Comparison of ENCODE assay signal across 34 cellular contexts in the genomic region with DNA sequence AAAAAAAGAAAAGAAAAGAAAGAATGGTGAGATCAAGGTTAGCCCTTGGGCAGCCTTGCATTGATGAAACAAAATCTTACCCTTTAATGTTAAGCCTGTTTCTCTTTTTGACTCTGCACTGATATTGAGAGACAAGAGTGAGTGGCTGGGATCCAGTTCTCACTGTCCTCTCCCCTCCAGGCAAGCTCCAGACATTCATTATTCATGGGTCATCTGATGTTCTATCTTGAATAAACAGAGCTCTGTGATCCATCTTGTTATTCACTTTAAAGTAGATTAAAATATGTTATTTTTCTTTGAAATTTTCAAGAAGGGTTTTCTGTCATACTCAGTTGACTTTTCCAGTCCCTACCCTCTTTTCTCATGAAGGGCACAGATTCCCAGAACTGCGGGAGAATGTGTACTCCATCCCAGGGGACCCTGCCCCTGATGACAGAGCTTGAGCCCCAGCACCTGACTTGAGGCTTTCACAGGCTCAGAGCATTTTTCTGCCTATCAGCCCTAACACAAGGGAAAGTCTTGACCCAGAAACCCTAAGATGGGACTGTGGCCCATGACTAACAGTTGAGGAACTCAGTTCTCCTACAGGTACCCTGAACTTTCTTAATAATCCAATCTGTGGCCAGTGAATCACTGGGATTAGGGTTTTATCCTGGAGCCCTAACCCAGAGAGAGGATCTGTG. TPM values are rescaled to one million over a fixed set of nuclear protein-coding genes. Genes with fewer than 3 reads are reported as not detected.
DNase-seq lines count a peak whose midpoint lies in the region; ATAC-seq, FAIRE-seq and TF ChIP-seq lines count a peak whose summit lies in the region.
"Had no signal": no experiment of that assay in that cellular context is flagged by ENCODE, and none has a peak within 500 bp of the region (broad histone marks: within the 10 kb centered on the region; RNA-seq: fewer than 3 reads in every experiment).

No MANE protein-coding gene starts in this region.

- intact Hi-C loops in MCF 10A (cut with micrococcal nuclease) (no loop called here), breast epithelium (cut with DNase I; ENCODE audit: low total_unique reads) (no loop called here), pancreas (cut with DNase I) (no loop called here)

- no TSS peak for BruUV-seq in MCF 10A (replicated peaks; lab: Mats Ljungman, UMichigan)

- no peaks in the 10 kb centered on the region for H3K36me3 Mint-ChIP-seq in MCF 10A (ENCODE audit: insufficient read depth, unreplicated experiment)
- H3K36me3 Mint-ChIP-seq: activated naive CD4-positive, alpha-beta T cell treated with anti-CD3 and anti-CD28 coated beads, Interleukin-2, amount 50 U/mL, for 72 hours had no signal

- H3K9me3 Mint-ChIP-seq in MCF 10A (ENCODE audit: unreplicated experiment): no peaks in the 10 kb centered on the region
- H3K9me3 Mint-ChIP-seq: activated B cell treated with CpG ODN at 0.5 μM for 24 hours; activated naive CD4-positive, alpha-beta T cell treated with anti-CD3 and anti-CD28 coated beads, Interleukin-2, amount 50 U/mL, for 72 hours; activated T-helper 2 cell treated with anti-CD3 and anti-CD28 coated beads, Interferon-gamma antibody, Interleukin-2, Interleukin-4, amounts not matched to agents 10 μg/mL and 5 μg/mL and 100 μg/mL, durations not matched to agents 14 hours and 24 hours and 36 hours; CD4-positive, alpha-beta T cell; effector memory CD8-positive, alpha-beta T cell; H9 had no signal

- FAIRE-seq in pancreas (lab: Jason Lieb, UNC): no peak
- FAIRE-seq: frontal cortex had no signal

- no peaks in the 10 kb centered on the region for H3K27me3 ChIP-seq in breast epithelium
- H3K27me3 ChIP-seq in RWPE2 (ENCODE audit: insufficient read depth, poor library complexity, severe bottlenecking): no peaks in the 10 kb centered on the region
- no peaks in the 10 kb centered on the region for H3K27me3 ChIP-seq in upper lobe of left lung
- no peaks in the 10 kb centered on the region for H3K27me3 ChIP-seq in pancreas
- H3K27me3 ChIP-seq: esophagus muscularis mucosa, sigmoid colon, testis, vagina had no signal

- no peak overlapping the region for H3K4me3 ChIP-seq in breast epithelium
- H3K4me3 ChIP-seq in RWPE2 (ENCODE audit: severe bottlenecking): no peak overlapping the region
- no peak overlapping the region for H3K4me3 ChIP-seq in upper lobe of left lung
- H3K4me3 ChIP-seq in pancreas: no peak overlapping the region
- H3K4me3 ChIP-seq: coronary artery, esophagus muscularis mucosa, sigmoid colon, SJCRH30, testis, vagina had no signal

- ATAC-seq in RWPE2 (ENCODE audit: low read depth) (peak; percentile 68), upper lobe of left lung (ENCODE audit: low FRiP score in 2 of 2) (no peak), pancreas (no peak), GM21390 (IDR thresholded peaks at IDR 0.05; ENCODE audit: unreplicated experiment) (no peak)
- ATAC-seq: activated naive CD4-positive, alpha-beta T cell treated with anti-CD3 and anti-CD28 coated beads, Interleukin-2, amount 50 U/mL, for 72 hours; effector memory CD8-positive, alpha-beta T cell; Panc1 had no signal

- no peak for TF ChIP-seq EP300 in upper lobe of left lung (IDR thresholded peaks at IDR 0.05)

- H3K4me3 Mint-ChIP-seq in MCF 10A (ENCODE audit: unreplicated experiment): no peak overlapping the region
- H3K4me3 Mint-ChIP-seq: activated B cell treated with CpG ODN at 0.5 μM for 24 hours; CD4-positive, alpha-beta T cell; effector memory CD8-positive, alpha-beta T cell; H9 had no signal

- H3K9me3 ChIP-seq in breast epithelium: no peaks in the 10 kb centered on the region
- H3K9me3 ChIP-seq in RWPE2 (ENCODE audit: severe bottlenecking): no peaks in the 10 kb centered on the region
- H3K9me3 ChIP-seq in upper lobe of left lung: no peaks in the 10 kb centered on the region
- no peaks in the 10 kb centered on the region for H3K9me3 ChIP-seq in pancreas
- H3K9me3 ChIP-seq: esophagus muscularis mucosa, sigmoid colon, SJCRH30, testis, vagina had no signal

- POLR2A ChIA-PET in MCF 10A (lab: Yijun Ruan, JAX): interaction anchor here (0.9 to 1.2 kb wide), 2 partner anchors 45 to 263 kb away, joined by 3 to 4 read pairs; no protein-coding TSS in a partner anchor
- POLR2A ChIA-PET in HEK293T (lab: Yijun Ruan, JAX): interaction anchor here (1.3 kb wide), 1 partner anchor 13 kb away, joined by 3 read pairs; no protein-coding TSS in a partner anchor

- WGBS in upper lobe of left lung, 2 donors: 92 to 100% methylated on average over 1 of the region's 1 CpG
- 85 to 88% methylated on average over 1 of the region's 1 CpG for WGBS in pancreas, 2 donors

- H3K36me3 ChIP-seq in breast epithelium (no peaks in the 10 kb centered on the region), RWPE2 (ENCODE audit: low read depth) (no peaks in the 10 kb centered on the region), upper lobe of left lung (no peaks in the 10 kb centered on the region), pancreas (no peaks in the 10 kb centered on the region)
- H3K36me3 ChIP-seq: esophagus muscularis mucosa, sigmoid colon, SJCRH30, vagina had no signal

- TF ChIP-seq CTCF in MCF 10A (IDR thresholded peaks at IDR 0.05; ENCODE audit: unreplicated experiment) (no peak), breast epithelium (IDR thresholded peaks at IDR 0.05) (no peak), RWPE2 (IDR thresholded peaks at IDR 0.05; ENCODE audit: poor library complexity, severe bottlenecking) (no peak), upper lobe of left lung (IDR thresholded peaks at IDR 0.05) (no peak), pancreas (IDR thresholded peaks at IDR 0.05) (no peak)

- CTCF ChIA-PET in MCF 10A (lab: Yijun Ruan, JAX): interaction anchor here (0.7 kb wide), 1 partner anchor 1050 kb away, joined by 3 read pairs; no protein-coding TSS in a partner anchor
- CTCF ChIA-PET in HEK293T (lab: Yijun Ruan, JAX): no interaction called here

- H3K4me1 ChIP-seq in breast epithelium (no peaks in the 10 kb centered on the region), RWPE2 (ENCODE audit: insufficient read depth, poor library complexity, severe bottlenecking) (peaks cover 43% of the 10 kb centered on the region), upper lobe of left lung (no peaks in the 10 kb centered on the region), pancreas (no peaks in the 10 kb centered on the region)
- H3K4me1 ChIP-seq: esophagus muscularis mucosa, sigmoid colon, SJCRH30, testis had no signal

- no peak overlapping the region for H3K27ac ChIP-seq in breast epithelium
- peak overlapping the region; percentile 100 for H3K27ac ChIP-seq in RWPE2 (ENCODE audit: poor library complexity, severe bottlenecking)
- no peak overlapping the region for H3K27ac ChIP-seq in upper lobe of left lung
- H3K27ac ChIP-seq in pancreas: no peak overlapping the region
- H3K27ac ChIP-seq: coronary artery, esophagus muscularis mucosa, sigmoid colon, SJCRH30, testis, vagina had no signal

- H3K4me1 Mint-ChIP-seq in MCF 10A (ENCODE audit: insufficient read depth, unreplicated experiment): peaks cover 27% of the 10 kb centered on the region

- no peaks in the 10 kb centered on the region for H3K27me3 Mint-ChIP-seq in MCF 10A (ENCODE audit: insufficient read depth, unreplicated experiment)
- H3K27me3 Mint-ChIP-seq: activated B cell treated with CpG ODN at 0.5 μM for 24 hours had no signal

- DNase-seq in MCF 10A (ENCODE audit: unreplicated experiment): peak; percentile 11
- DNase-seq in breast epithelium (ENCODE audit: low spot score in 2 of 2): no peak
- DNase-seq in RWPE2 (ENCODE audit: low spot score): no peak
- DNase-seq in foreskin melanocyte: peak; percentile 62
- DNase-seq in upper lobe of left lung: no peak
- DNase-seq in HEK293T (ENCODE audit: extremely low spot score): no peak
- no peak for DNase-seq in pancreas
- DNase-seq: activated B cell treated with CpG ODN at 0.5 μM for 24 hours; activated CD4-positive, alpha-beta T cell treated with anti-CD3 and anti-CD28 coated beads, Interleukin-2, amount 50 U/mL, for 48 hours; activated CD8-positive, alpha-beta memory T cell treated with anti-CD3 and anti-CD28 coated beads, Interleukin-2, amount 50 U/mL, for 48 hours; anterior cingulate cortex; CD4-positive, alpha-beta T cell; DMS 273 treated with DMSO at 0.1 percent for 48 hours; effector memory CD8-positive, alpha-beta T cell; H9; mesenchymal stem cell; NCI-H1694 treated with DMSO at 0.1 percent for 48 hours; NCI-H510A; sigmoid colon; SJCRH30; stimulated activated CD4-positive, alpha-beta T cell treated with anti-CD3 and anti-CD28 coated beads, Interleukin-15, amount 100 ng/mL, for 24 hours; stimulated activated naive CD4-positive, alpha-beta T cell treated with Interleukin-2 at 50 U/mL for 16 hours; testis had no signal

- H3K27ac Mint-ChIP-seq in MCF 10A (ENCODE audit: low read depth, unreplicated experiment): no peak overlapping the region
- H3K27ac Mint-ChIP-seq: activated B cell treated with CpG ODN at 0.5 μM for 24 hours; activated naive CD4-positive, alpha-beta T cell treated with anti-CD3 and anti-CD28 coated beads, Interleukin-2, amount 50 U/mL, for 72 hours; activated T-helper 2 cell treated with anti-CD3 and anti-CD28 coated beads, Interferon-gamma antibody, Interleukin-2, Interleukin-4, amounts not matched to agents 10 μg/mL and 5 μg/mL and 100 μg/mL, durations not matched to agents 14 hours and 24 hours and 36 hours; CD4-positive, alpha-beta T cell; effector memory CD8-positive, alpha-beta T cell; H9 had no signal

- no peak for TF ChIP-seq POLR2A in breast epithelium (IDR thresholded peaks at IDR 0.05)
- TF ChIP-seq POLR2A in upper lobe of left lung (IDR thresholded peaks at IDR 0.05): no peak

TF ChIP-seq in HEK293T, 16 proteins besides CTCF, POLR2A, EP300 and RAD21:
- TF ChIP-seq SUZ12 (IDR thresholded peaks at IDR 0.05): no peak
- TF ChIP-seq ZNF384 (IDR thresholded peaks at IDR 0.05): no peak
- no peak for TF ChIP-seq SP1 (IDR thresholded peaks at IDR 0.05)
- no peak for TF ChIP-seq CTBP1 (IDR thresholded peaks at IDR 0.05; ENCODE audit: borderline replicate concordance)
- no peak for TF ChIP-seq LEF1 (IDR thresholded peaks at IDR 0.05; ENCODE audit: borderline replicate concordance)
- no peak for TF ChIP-seq FOXM1 (IDR thresholded peaks at IDR 0.05; ENCODE audit: borderline replicate concordance)
- TF ChIP-seq NFRKB (IDR thresholded peaks at IDR 0.05): no peak

RNA-seq across cellular contexts. Expression of a gene that starts 24.1 kb away (rescaled TPM):
- total RNA-seq in MCF 10A (2022) (not detected in 2 replicates), breast epithelium (under 1 TPM in 1 of 3 donors, not detected in 2; 0.16 TPM), upper lobe of left lung (under 1 TPM in 1 of 6 donors, not detected in 5; 0.30 TPM), pancreas (not detected)
- polyA plus RNA-seq in pancreas: not detected
- total RNA-seq: A172, cardiac septum, esophagus muscularis mucosa, frontal cortex, posterior vena cava, SJCRH30, vagina had no signal
- polyA plus RNA-seq: sigmoid colon had no signal

RNA-seq across cellular contexts. Expression of a gene that starts 30.4 kb away (rescaled TPM):
- total RNA-seq in MCF 10A (2022): not detected in 2 replicates
- total RNA-seq in breast epithelium: not detected
- not detected for total RNA-seq in upper lobe of left lung
- total RNA-seq in pancreas: not detected
- polyA plus RNA-seq in pancreas: not detected
- total RNA-seq: A172; activated B cell treated with CpG ODN at 0.5 μM for 24 hours; activated naive CD4-positive, alpha-beta T cell treated with anti-CD3 and anti-CD28 coated beads, Interleukin-2, amount 50 U/mL, for 72 hours; activated T-helper 2 cell treated with anti-CD3 and anti-CD28 coated beads, Interferon-gamma antibody, Interleukin-2, Interleukin-4, amounts not matched to agents 10 μg/mL and 5 μg/mL and 100 μg/mL, durations not matched to agents 14 hours and 24 hours and 36 hours; cardiac septum; CD4-positive, alpha-beta T cell; esophagus muscularis mucosa; frontal cortex; H9; posterior vena cava; sigmoid colon; SJCRH30; vagina had no signal
- polyA plus RNA-seq: sigmoid colon had no signal

Comparison
In these comparisons a context has a peak if more than half of its experiments do, and no peak if none do; other contexts are left out.
1. DNase-seq: peak in MCF 10A (single experiment) and foreskin melanocyte (single experiment); none in breast epithelium (0 of 2), RWPE2 (single experiment), upper lobe of left lung (0 of 2), HEK293T (single experiment) and pancreas (0 of 6).